In genomic region chr14:23186913-23187654, GRCh38 we compare ENCODE assay signal across 8 cellular contexts. TPM values are rescaled to one million over a fixed set of nuclear protein-coding genes. Genes with fewer than 3 reads are reported as not detected.
DNase-seq lines count a peak whose midpoint lies in the region; ATAC-seq and TF ChIP-seq lines count a peak whose summit lies in the region.

No MANE protein-coding gene starts in this region.

- no peak overlapping the region for H3K27ac ChIP-seq in OCI-LY3 (ENCODE audit: low read length)
- no peak overlapping the region for H3K27ac ChIP-seq in right lobe of liver
- no peak overlapping the region for H3K27ac ChIP-seq in aorta (ENCODE audit: low read depth in 1 of 2, low read length in 2 of 2)

- H3K4me3 ChIP-seq in OCI-LY3 (ENCODE audit: low read length) (no peak overlapping the region), right lobe of liver (no peak overlapping the region), aorta (ENCODE audit: low read length in 2 of 2) (no peak overlapping the region)

- no peaks in the 10 kb centered on the region for H3K9me3 Mint-ChIP-seq in chondrocyte (ENCODE audit: low read depth)

- ATAC-seq in right lobe of liver (peak; percentile 66 to 74 (median 72)), aorta (ENCODE audit: low FRiP score) (peak; percentile 80), HG03571 (IDR thresholded peaks at IDR 0.05; ENCODE audit: unreplicated experiment) (no peak), HG02884 (IDR thresholded peaks at IDR 0.05; ENCODE audit: unreplicated experiment) (no peak)

- no peaks in the 10 kb centered on the region for H3K36me3 Mint-ChIP-seq in chondrocyte (ENCODE audit: low read depth)

- peak; percentile 97 for TF ChIP-seq CTCF in OCI-LY3 (IDR thresholded peaks at IDR 0.05; ENCODE audit: low read depth, low read length)
- peak; percentile 89 for TF ChIP-seq CTCF in chondrocyte (IDR thresholded peaks at IDR 0.05)
- TF ChIP-seq CTCF in right lobe of liver (IDR thresholded peaks at IDR 0.05), result peak; percentile 72 to 87 (median 76)

- TF ChIP-seq POLR2A in right lobe of liver (IDR thresholded peaks at IDR 0.05), result no peak

- WGBS in right lobe of liver (ENCODE audit: insufficient coverage, low coverage, low lambda C conversion rate, missing lambda C conversion rate), result 34% methylated on average over 10 of the region's 12 CpGs
- WGBS in aorta, 2 donors, result 44 to 51% methylated on average over 12 of the region's 12 CpGs

- peaks cover 13% of the 10 kb centered on the region for H3K27me3 Mint-ChIP-seq in chondrocyte (ENCODE audit: low read depth)

- H3K4me2 ChIP-seq in OCI-LY3 (ENCODE audit: low read length), result 0 out of 2 replicates have a peak overlapping the region, but pooled peaks have one; percentile 8

- no peak overlapping the region for H2AFZ ChIP-seq in OCI-LY3 (ENCODE audit: low read depth, low read length)

- no peak overlapping the region for H3K4me3 Mint-ChIP-seq in chondrocyte (ENCODE audit: unreplicated experiment)

- no peaks in the 10 kb centered on the region for H3K36me3 ChIP-seq in OCI-LY3 (replicated peaks; ENCODE audit: low read depth, low read length)
- H3K36me3 ChIP-seq in right lobe of liver, result no peaks in the 10 kb centered on the region
- H3K36me3 ChIP-seq in aorta (ENCODE audit: control insufficient read depth in 1 of 2, insufficient read depth in 2 of 2, low read length in 1 of 2), result no peaks in the 10 kb centered on the region

- intact Hi-C loops in right lobe of liver (cut with DNase I), result loop anchor here (5.0 kb wide), 2 partner anchors 60 to 70 kb away; partner anchors contain the start of gene CEBPE (in 1 of the 2)
- intact Hi-C loops in aorta (cut with DNase I), result loop anchor here (1.0 kb wide), 1 partner anchor 67 kb away; no protein-coding TSS in a partner anchor

- H3K4me1 Mint-ChIP-seq in chondrocyte (ENCODE audit: low read depth), result peaks cover 5% of the 10 kb centered on the region

- H3K4me1 ChIP-seq in OCI-LY3 (ENCODE audit: low read length), result peaks cover 12% of the 10 kb centered on the region
- peaks cover 0 to 14% (median 0%) of the 10 kb centered on the region in 4 donors for H3K4me1 ChIP-seq in right lobe of liver
- H3K4me1 ChIP-seq in aorta (ENCODE audit: control insufficient read depth in 1 of 2, insufficient read depth in 2 of 2, low read length in 2 of 2), result no peaks in the 10 kb centered on the region

- no peaks in the 10 kb centered on the region for H3K9me3 ChIP-seq in OCI-LY3 (ENCODE audit: insufficient read depth, low read length)
- H3K9me3 ChIP-seq in right lobe of liver, result no peaks in the 10 kb centered on the region
- no peaks in the 10 kb centered on the region for H3K9me3 ChIP-seq in aorta (ENCODE audit: control insufficient read depth, low read length)

- no peak overlapping the region for H3K9ac ChIP-seq in OCI-LY3 (ENCODE audit: low read length)

- peaks cover 24% of the 10 kb centered on the region for H3K27me3 ChIP-seq in OCI-LY3 (ENCODE audit: low read depth, low read length)
- no peaks in the 10 kb centered on the region for H3K27me3 ChIP-seq in right lobe of liver
- no peaks in the 10 kb centered on the region for H3K27me3 ChIP-seq in aorta (ENCODE audit: control insufficient read depth in 1 of 2, insufficient read depth in 2 of 2, low read length in 1 of 2)

- H4K20me1 ChIP-seq in OCI-LY3 (ENCODE audit: insufficient read depth, low read length), result no peaks in the 10 kb centered on the region

- DNase-seq in DMS114 treated with DMSO at 0.1 percent for 48 hours (lab: John Stamatoyannopoulos, UW; ENCODE audit: unreplicated experiment) (peak; percentile 61), HS-5 (ENCODE audit: low read depth) (peak; percentile 22), chondrocyte (ENCODE audit: low spot score) (no peak), right lobe of liver (no peak), aorta (no peak)

- H3K79me2 ChIP-seq in OCI-LY3 (ENCODE audit: low read length), result no peaks in the 10 kb centered on the region

- H3K27ac Mint-ChIP-seq in chondrocyte (ENCODE audit: unreplicated experiment), result no peak overlapping the region

RNA-seq across cellular contexts. Expression of gene SLC7A8, which starts 3.6 kb away (rescaled TPM):
- 0.31 to 0.89 TPM (median 0.45 TPM) in 3 replicates for total RNA-seq in chondrocyte
- total RNA-seq in right lobe of liver, result 10 to 100 TPM in 1 of 6 experiments, 1 to 10 TPM in 5; 3.2 to 10.1 (median 4.4) TPM
- 10 to 100 TPM; 20.0 to 31.4 TPM for total RNA-seq in aorta
- polyA plus RNA-seq in aorta, result 10 to 100 TPM in 1 of 2 donors, 1 to 10 TPM in 1; 8.9 to 11.0 TPM

RNA-seq across cellular contexts. Expression of gene RNF212B, which starts 50.7 kb away (rescaled TPM):
- total RNA-seq in chondrocyte (not detected in 3 replicates), right lobe of liver (under 1 TPM in 1 of 6 experiments, not detected in 5; 0.49 TPM), aorta (not detected)
- polyA plus RNA-seq in aorta, result not detected

Comparison
In these comparisons a context has a peak if more than half of its experiments do, and no peak if none do; other contexts are left out.
1. DNase-seq: peak in DMS114 treated with DMSO at 0.1 percent for 48 hours (single experiment) and HS-5 (single experiment); none in chondrocyte (single experiment), right lobe of liver (0 of 3) and aorta (0 of 2).
2. ATAC-seq: peak in right lobe of liver (4 of 4) and aorta (single experiment); none in HG03571 (single experiment) and HG02884 (single experiment).
3. Peak in every context shown above with its lines, with median percentiles within 50 percentile points of each other: CTCF ChIP-seq.